8 cellular contexts compared by ENCODE assay signal in genomic region chr1:154418062-154418897, GRCh38. TPM values are rescaled to one million over a fixed set of nuclear protein-coding genes. Genes with fewer than 3 reads are reported as not detected.
DNase-seq lines count a peak whose midpoint lies in the region; ATAC-seq and TF ChIP-seq lines count a peak whose summit lies in the region.

No MANE protein-coding gene starts in this region.

- H3K9ac ChIP-seq in mesenchymal stem cell (ENCODE audit: low read length), result no peak overlapping the region

- H3K4me1 ChIP-seq in ascending aorta, result peaks cover 20 to 33% of the 10 kb centered on the region in 2 donors
- H3K4me1 ChIP-seq in mesenchymal stem cell (ENCODE audit: control insufficient read depth, insufficient read depth, low read depth, low read length), result peaks cover 38% of the 10 kb centered on the region
- H3K4me1 ChIP-seq in aorta (ENCODE audit: control insufficient read depth in 1 of 2, insufficient read depth in 2 of 2, low read length in 2 of 2), result peaks cover 0 to 4% of the 10 kb centered on the region in 2 donors

- no peak overlapping the region for H3K23ac ChIP-seq in mesenchymal stem cell (ENCODE audit: low read length in 2 of 2)

- H2AFZ ChIP-seq in mesenchymal stem cell (ENCODE audit: low read depth, low read length), result no peak overlapping the region

- no peak overlapping the region for H3K4me2 ChIP-seq in mesenchymal stem cell (ENCODE audit: low read length, poor library complexity, severe bottlenecking)

- DNase-seq in NCI-H1092 (lab: John Stamatoyannopoulos, UW) (peak; percentile 31), ascending aorta (ENCODE audit: low spot score in 2 of 2) (peak in 1 of 2 donors; percentile 79), mesenchymal stem cell (no peak), aorta (peak; percentile 44 to 75), AG08395 (ENCODE audit: low spot score) (no peak), 8988T (no peak), RKO (ENCODE audit: low spot score) (no peak)

- no peak overlapping the region for H3K4me3 ChIP-seq in ascending aorta
- H3K4me3 ChIP-seq in mesenchymal stem cell (ENCODE audit: insufficient read depth in 1 of 2, low read depth in 1 of 2, low read length in 2 of 2), result peak overlapping the region in 1 of 2 experiments; percentile 18
- H3K4me3 ChIP-seq in aorta (ENCODE audit: low read length in 2 of 2), result no peak overlapping the region

- H2BK5ac ChIP-seq in mesenchymal stem cell (ENCODE audit: low read depth, low read length, poor library complexity, severe bottlenecking), result no peak overlapping the region

- H3K14ac ChIP-seq in mesenchymal stem cell (ENCODE audit: low read length in 2 of 2), result peak overlapping the region in 1 of 2 experiments; percentile 13

- H3K4ac ChIP-seq in mesenchymal stem cell (ENCODE audit: low read depth in 1 of 2, low read length in 2 of 2), result peak overlapping the region in 1 of 2 experiments; percentile 3

- no peak overlapping the region for H2BK120ac ChIP-seq in mesenchymal stem cell (ENCODE audit: low read depth, low read length)

- H3K79me1 ChIP-seq in mesenchymal stem cell (replicated peaks; ENCODE audit: low read length, poor library complexity, severe bottlenecking), result peaks cover 10% of the 10 kb centered on the region

- peak overlapping the region; percentile 74 for H4K91ac ChIP-seq in mesenchymal stem cell (ENCODE audit: low read length)

- H3K9me3 ChIP-seq in ascending aorta, result no peaks in the 10 kb centered on the region
- no peaks in the 10 kb centered on the region for H3K9me3 ChIP-seq in mesenchymal stem cell (ENCODE audit: control insufficient read depth, low read length)
- H3K9me3 ChIP-seq in aorta (ENCODE audit: control insufficient read depth, low read length), result no peaks in the 10 kb centered on the region

- WGBS in mesenchymal stem cell, result 90% methylated on average over 14 of the region's 17 CpGs
- 58 to 62% methylated on average over 17 of the region's 17 CpGs for WGBS in aorta, 2 donors

- H2AK5ac ChIP-seq in mesenchymal stem cell (ENCODE audit: low read length, severe bottlenecking), result peak overlapping the region; percentile 2

- H3K27ac ChIP-seq in 22Rv1 (peak overlapping the region; percentile 71), ascending aorta (peak overlapping the region; percentile 91 to 93), mesenchymal stem cell (ENCODE audit: low read length, poor library complexity, severe bottlenecking) (no peak overlapping the region), aorta (ENCODE audit: low read depth in 1 of 2, low read length in 2 of 2) (no peak overlapping the region)

- peak overlapping the region; percentile 66 to 83 for H3K18ac ChIP-seq in mesenchymal stem cell (ENCODE audit: low read depth in 1 of 2, low read length in 2 of 2)

- H4K8ac ChIP-seq in mesenchymal stem cell (ENCODE audit: low read length), result peak overlapping the region; percentile 48

- TF ChIP-seq CTCF in 22Rv1 (IDR thresholded peaks at IDR 0.05), result no peak
- TF ChIP-seq CTCF in ascending aorta (IDR thresholded peaks at IDR 0.05), result no peak

- ATAC-seq in aorta (ENCODE audit: low FRiP score), result no peak

- H2BK12ac ChIP-seq in mesenchymal stem cell (ENCODE audit: low read length in 2 of 2), result peak overlapping the region; percentile 11 to 71

- H3K27me3 ChIP-seq in ascending aorta, result no peaks in the 10 kb centered on the region
- H3K27me3 ChIP-seq in mesenchymal stem cell (ENCODE audit: control insufficient read depth in 1 of 2, insufficient read depth in 1 of 2, low read length in 2 of 2), result no peaks in the 10 kb centered on the region
- no peaks in the 10 kb centered on the region for H3K27me3 ChIP-seq in aorta (ENCODE audit: control insufficient read depth in 1 of 2, insufficient read depth in 2 of 2, low read length in 1 of 2)

- H3K36me3 ChIP-seq in ascending aorta (no peaks in the 10 kb centered on the region), mesenchymal stem cell (ENCODE audit: control insufficient read depth in 1 of 2, insufficient read depth in 2 of 2, low read depth in 1 of 2, low read length in 2 of 2) (peaks cover 0 to 2% of the 10 kb centered on the region in 2 experiments), aorta (ENCODE audit: control insufficient read depth in 1 of 2, insufficient read depth in 2 of 2, low read length in 1 of 2) (no peaks in the 10 kb centered on the region)

- intact Hi-C loops in ascending aorta (cut with DNase I), result no loop called here
- intact Hi-C loops in aorta (cut with DNase I), result no loop called here

- H2BK15ac ChIP-seq in mesenchymal stem cell (ENCODE audit: low read depth, poor library complexity, severe bottlenecking), result peak overlapping the region; percentile 54

RNA-seq across cellular contexts. Expression of gene IL6R, which starts 13.1 kb away (rescaled TPM):
- 6.7 TPM for total RNA-seq in ascending aorta
- 9.3 TPM for polyA plus RNA-seq in mesenchymal stem cell (2013, experiment 1 of 2)
- 9.8 TPM for polyA plus RNA-seq in mesenchymal stem cell (2013, experiment 2 of 2)
- 10 to 100 TPM; 16.5 to 18.2 TPM for total RNA-seq in aorta
- polyA plus RNA-seq in aorta, result 1 to 10 TPM; 3.6 to 6.6 TPM

Comparison
In these comparisons a context has a peak if more than half of its experiments do, and no peak if none do; other contexts are left out.
1. H3K27ac ChIP-seq: peak in 22Rv1 (single experiment) and ascending aorta (2 of 2); none in mesenchymal stem cell (single experiment) and aorta (0 of 2).
2. DNase-seq: peak in NCI-H1092 (single experiment) and aorta (2 of 2); none in mesenchymal stem cell (single experiment), AG08395 (single experiment), 8988T (single experiment) and RKO (single experiment).